33 cellular contexts compared by ENCODE assay signal in the genomic region with DNA sequence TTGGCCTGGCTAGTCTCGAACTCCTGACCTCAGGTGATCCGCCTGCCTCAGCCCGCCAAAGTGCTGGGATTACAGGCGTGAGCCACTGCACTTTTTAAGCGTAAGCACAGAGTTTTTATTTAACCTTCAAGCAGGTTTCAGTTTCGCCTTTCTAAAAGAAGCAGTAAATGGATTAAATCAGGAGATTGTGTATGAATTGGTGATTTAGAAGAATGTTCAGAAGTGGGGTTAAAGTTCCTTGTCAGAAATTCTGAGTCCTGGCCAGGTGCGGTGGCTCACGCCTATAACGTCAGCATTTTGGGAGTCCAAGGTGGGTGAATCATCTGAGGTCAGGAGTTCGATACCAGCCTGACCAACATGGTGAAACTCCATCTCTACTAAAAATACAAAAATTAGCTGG. TPM values are rescaled to one million over a fixed set of nuclear protein-coding genes. Genes with fewer than 3 reads are reported as not detected.
DNase-seq lines count a peak whose midpoint lies in the region; ATAC-seq, FAIRE-seq and TF ChIP-seq lines count a peak whose summit lies in the region.
"Had no signal": no experiment of that assay in that cellular context is flagged by ENCODE, and none has a peak within 500 bp of the region (broad histone marks: within the 10 kb centered on the region; RNA-seq: fewer than 3 reads in every experiment).

No MANE protein-coding gene starts in this region.

- CTCF ChIA-PET in A673 (lab: Charles Lee), result no interaction called here
- CTCF ChIA-PET in CD8-positive, alpha-beta T cell (lab: Charles Lee), result no interaction called here

- no peak for DNase-seq in activated T-cell treated with anti-CD3 and anti-CD28 coated beads, Interleukin-2, amount 50 U/mL, for 24 hours
- DNase-seq in activated T-cell treated with anti-CD3 and anti-CD28 coated beads, Interleukin-2, amount 50 U/mL, for 1 hour, result no peak
- DNase-seq in astrocyte (ENCODE audit: low read depth), result peak; percentile 45
- DNase-seq in hepatocyte (ENCODE audit: low spot score), result no peak
- no peak for DNase-seq in type B pancreatic cell (ENCODE audit: extremely low spot score, unreplicated experiment)
- DNase-seq in germinal center (ENCODE audit: low spot score), result no peak
- no peak for DNase-seq in A673 (ENCODE audit: low spot score)
- no peak for DNase-seq in CD8-positive, alpha-beta T cell
- DNase-seq: activated CD4-positive, alpha-beta memory T cell treated with anti-CD3 and anti-CD28 coated beads for 36 hours; activated CD4-positive, CD25-positive, alpha-beta regulatory T cell treated with anti-CD3 and anti-CD28 coated beads, Interleukin-2, amount 50 U/mL, for 72 hours; activated CD8-positive, alpha-beta memory T cell treated with anti-CD3 and anti-CD28 coated beads, Interleukin-2, amount 50 U/mL, for 4 hours; CD4-positive, CD25-positive, alpha-beta regulatory T cell; cerebellar nuclear complex; DMS 273 treated with DMSO at 0.1 percent for 48 hours; HFFc6; Kasumi-1; NCI-H187; NCI-H2171; NCI-H510A treated with DMSO at 0.1 percent for 48 hours; sigmoid colon; stimulated activated CD4-positive, alpha-beta T cell treated with anti-CD3 and anti-CD28 coated beads, Interleukin-15, amount 100 ng/mL, for 24 hours; stimulated activated naive CD4-positive, alpha-beta T cell; T-helper 2 cell had no signal

- intact Hi-C loops in A673 (cut with micrococcal nuclease; ENCODE audit: unreplicated experiment), result no loop called here
- intact Hi-C loops in CD8-positive, alpha-beta T cell (cut with DNase I, micrococcal nuclease), result no loop called here

- peaks cover 95% of the 10 kb centered on the region for H4K20me1 ChIP-seq in astrocyte (ENCODE audit: insufficient read depth, low read length)
- H4K20me1 ChIP-seq in hepatocyte (ENCODE audit: insufficient read depth, poor library complexity, severe bottlenecking), result peaks cover 62% of the 10 kb centered on the region

- H3K4me2 ChIP-seq in astrocyte (ENCODE audit: low read length), result peak overlapping the region; percentile 15
- no peak overlapping the region for H3K4me2 ChIP-seq in hepatocyte

- H3K9me2 ChIP-seq in hepatocyte (replicated peaks; ENCODE audit: insufficient read depth), result no peaks in the 10 kb centered on the region

- H3K4me1 ChIP-seq in astrocyte (ENCODE audit: insufficient read depth, low read length), result no peaks in the 10 kb centered on the region
- no peaks in the 10 kb centered on the region for H3K4me1 ChIP-seq in hepatocyte (ENCODE audit: insufficient read depth)
- H3K4me1 ChIP-seq in A673 (ENCODE audit: insufficient read depth, low read length, poor library complexity, severe bottlenecking), result peaks cover 14% of the 10 kb centered on the region
- peaks cover 20% of the 10 kb centered on the region for H3K4me1 ChIP-seq in CD8-positive, alpha-beta T cell (ENCODE audit: insufficient read depth, low read length)

- H3K27me3 ChIP-seq in astrocyte (ENCODE audit: insufficient read depth, low read length) (no peaks in the 10 kb centered on the region), hepatocyte (no peaks in the 10 kb centered on the region), A673 (replicated peaks; ENCODE audit: insufficient read depth, low read depth, low read length, poor library complexity) (no peaks in the 10 kb centered on the region)
- H3K27me3 ChIP-seq in CD8-positive, alpha-beta T cell (ENCODE audit: insufficient read depth, low read length), result no peaks in the 10 kb centered on the region
- H3K27me3 ChIP-seq: ascending aorta, sigmoid colon, suprapubic skin had no signal

- H2AFZ ChIP-seq in astrocyte (ENCODE audit: low read depth, low read length), result no peak overlapping the region
- no peak overlapping the region for H2AFZ ChIP-seq in hepatocyte

- H3K9me3 Mint-ChIP-seq in activated T-cell treated with anti-CD3 and anti-CD28 coated beads, Interleukin-2, amount 50 U/mL, for 24 hours, result no peaks in the 10 kb centered on the region
- no peaks in the 10 kb centered on the region for H3K9me3 Mint-ChIP-seq in astrocyte (ENCODE audit: unreplicated experiment)
- H3K9me3 Mint-ChIP-seq in type B pancreatic cell, result no peaks in the 10 kb centered on the region
- no peaks in the 10 kb centered on the region for H3K9me3 Mint-ChIP-seq in CD8-positive, alpha-beta T cell
- H3K9me3 Mint-ChIP-seq: activated CD4-positive, alpha-beta memory T cell treated with anti-CD3 and anti-CD28 coated beads for 36 hours; activated naive CD4-positive, alpha-beta T cell treated with anti-CD3 and anti-CD28 coated beads, Interleukin-2, amount 50 U/mL, for 72 hours; activated T-helper 2 cell treated with anti-CD3 and anti-CD28 coated beads, Interferon-gamma antibody, Interleukin-2, Interleukin-4, amounts not matched to agents 10 μg/mL and 5 μg/mL and 100 μg/mL, durations not matched to agents 14 hours and 24 hours and 36 hours; CD4-positive, CD25-positive, alpha-beta regulatory T cell; HFFc6; memory B cell had no signal

- H3K36me3 ChIP-seq in astrocyte (ENCODE audit: insufficient read depth, low read length), result peaks cover 21% of the 10 kb centered on the region
- H3K36me3 ChIP-seq in hepatocyte (replicated peaks; ENCODE audit: insufficient read depth, low read depth), result no peaks in the 10 kb centered on the region
- H3K36me3 ChIP-seq in A673 (ENCODE audit: insufficient read depth, low read length, poor library complexity, severe bottlenecking), result peaks cover 34% of the 10 kb centered on the region
- H3K36me3 ChIP-seq in CD8-positive, alpha-beta T cell (ENCODE audit: insufficient read depth, low read length), result peaks cover 22% of the 10 kb centered on the region

- BruUV-seq in A673 (replicated peaks; lab: Mats Ljungman, UMichigan), result no TSS peak

- H3K36me3 Mint-ChIP-seq in activated T-cell treated with anti-CD3 and anti-CD28 coated beads, Interleukin-2, amount 50 U/mL, for 24 hours (ENCODE audit: low read depth), result peaks cover 70% of the 10 kb centered on the region
- peaks cover 8% of the 10 kb centered on the region for H3K36me3 Mint-ChIP-seq in astrocyte (ENCODE audit: low read depth, unreplicated experiment)
- peaks cover 21% of the 10 kb centered on the region for H3K36me3 Mint-ChIP-seq in type B pancreatic cell
- peaks cover 44% of the 10 kb centered on the region for H3K36me3 Mint-ChIP-seq in CD8-positive, alpha-beta T cell

- TF ChIP-seq CTCF in astrocyte (IDR thresholded peaks at IDR 0.05; ENCODE audit: insufficient read depth, low read depth, low read length), result no peak
- TF ChIP-seq CTCF in hepatocyte (IDR thresholded peaks at IDR 0.05; ENCODE audit: poor library complexity), result no peak
- TF ChIP-seq CTCF in type B pancreatic cell (conservative IDR thresholded peaks at IDR 0.05), result no peak
- TF ChIP-seq CTCF in A673 (conservative IDR thresholded peaks at IDR 0.05; ENCODE audit: low read depth, low read length), result no peak
- TF ChIP-seq CTCF in CD8-positive, alpha-beta T cell (IDR thresholded peaks at IDR 0.05), result no peak

- peak overlapping the region; percentile 29 for H3K27ac Mint-ChIP-seq in activated T-cell treated with anti-CD3 and anti-CD28 coated beads, Interleukin-2, amount 50 U/mL, for 24 hours
- H3K27ac Mint-ChIP-seq in astrocyte (ENCODE audit: unreplicated experiment) (no peak overlapping the region), type B pancreatic cell (peak overlapping the region; percentile 97)
- no peak overlapping the region for H3K27ac Mint-ChIP-seq in CD8-positive, alpha-beta T cell
- H3K27ac Mint-ChIP-seq: activated naive CD4-positive, alpha-beta T cell treated with anti-CD3 and anti-CD28 coated beads, Interleukin-2, amount 50 U/mL, for 72 hours; activated T-helper 2 cell treated with anti-CD3 and anti-CD28 coated beads, Interferon-gamma antibody, Interleukin-2, Interleukin-4, amounts not matched to agents 10 μg/mL and 5 μg/mL and 100 μg/mL, durations not matched to agents 14 hours and 24 hours and 36 hours; HFFc6 had no signal

- H3K27ac ChIP-seq in astrocyte (ENCODE audit: low read depth, low read length) (no peak overlapping the region), hepatocyte (peak overlapping the region; percentile 28), A673 (ENCODE audit: low read depth, low read length, poor library complexity, severe bottlenecking) (no peak overlapping the region)
- no peak overlapping the region for H3K27ac ChIP-seq in CD8-positive, alpha-beta T cell (ENCODE audit: low read depth, low read length)
- H3K27ac ChIP-seq: 22Rv1, ascending aorta, HL-60, sigmoid colon, SK-N-MC, suprapubic skin had no signal

- WGBS in hepatocyte (ENCODE audit: low lambda C conversion rate, missing lambda C conversion rate), result 78% methylated on average over 10 of the region's 10 CpGs

- POLR2A ChIA-PET in A673 (lab: Charles Lee; ENCODE audit: low non-redundant PET), result no interaction called here
- POLR2A ChIA-PET in CD8-positive, alpha-beta T cell (lab: Charles Lee), result no interaction called here

- H3K4me3 ChIP-seq in astrocyte (ENCODE audit: insufficient read depth, low read depth, low read length) (no peak overlapping the region), hepatocyte (no peak overlapping the region), A673 (ENCODE audit: low read depth, low read length, poor library complexity, severe bottlenecking) (no peak overlapping the region)
- H3K4me3 ChIP-seq in CD8-positive, alpha-beta T cell (ENCODE audit: low read depth, low read length), result no peak overlapping the region
- H3K4me3 ChIP-seq: ascending aorta, sigmoid colon, SK-N-MC, suprapubic skin had no signal

- no peak overlapping the region for H3K9ac ChIP-seq in astrocyte (ENCODE audit: low read length)

- no peak overlapping the region for H3K4me3 Mint-ChIP-seq in activated T-cell treated with anti-CD3 and anti-CD28 coated beads, Interleukin-2, amount 50 U/mL, for 24 hours
- H3K4me3 Mint-ChIP-seq in astrocyte (ENCODE audit: unreplicated experiment) (no peak overlapping the region), type B pancreatic cell (no peak overlapping the region)
- no peak overlapping the region for H3K4me3 Mint-ChIP-seq in CD8-positive, alpha-beta T cell
- H3K4me3 Mint-ChIP-seq: activated CD4-positive, alpha-beta memory T cell treated with anti-CD3 and anti-CD28 coated beads for 36 hours; CD4-positive, CD25-positive, alpha-beta regulatory T cell; HFFc6; memory B cell had no signal

- H3K79me2 ChIP-seq in astrocyte (ENCODE audit: insufficient read depth, low read length) (peaks cover 99% of the 10 kb centered on the region), hepatocyte (peaks cover 95% of the 10 kb centered on the region)

- no peaks in the 10 kb centered on the region for H3K27me3 Mint-ChIP-seq in activated T-cell treated with anti-CD3 and anti-CD28 coated beads, Interleukin-2, amount 50 U/mL, for 24 hours
- H3K27me3 Mint-ChIP-seq in astrocyte (ENCODE audit: low read depth, unreplicated experiment) (no peaks in the 10 kb centered on the region), type B pancreatic cell (no peaks in the 10 kb centered on the region)
- no peaks in the 10 kb centered on the region for H3K27me3 Mint-ChIP-seq in CD8-positive, alpha-beta T cell (ENCODE audit: low read depth)
- H3K27me3 Mint-ChIP-seq: activated CD4-positive, alpha-beta memory T cell treated with anti-CD3 and anti-CD28 coated beads for 36 hours; CD4-positive, CD25-positive, alpha-beta regulatory T cell; memory B cell had no signal

- ATAC-seq in CD8-positive, alpha-beta T cell, result no peak
- ATAC-seq: activated naive CD4-positive, alpha-beta T cell treated with anti-CD3 and anti-CD28 coated beads, Interleukin-2, amount 50 U/mL, for 72 hours had no signal

- peaks cover 40% of the 10 kb centered on the region for H3K4me1 Mint-ChIP-seq in activated T-cell treated with anti-CD3 and anti-CD28 coated beads, Interleukin-2, amount 50 U/mL, for 24 hours (ENCODE audit: low read depth)
- H3K4me1 Mint-ChIP-seq in astrocyte (ENCODE audit: low read depth, unreplicated experiment) (peaks cover 6% of the 10 kb centered on the region), type B pancreatic cell (ENCODE audit: unreplicated experiment) (peaks cover 17% of the 10 kb centered on the region)
- peaks cover 41% of the 10 kb centered on the region for H3K4me1 Mint-ChIP-seq in CD8-positive, alpha-beta T cell (ENCODE audit: low read depth)

- H3K9me3 ChIP-seq in astrocyte (ENCODE audit: insufficient read depth, low read depth, low read length) (no peaks in the 10 kb centered on the region), hepatocyte (ENCODE audit: low read depth) (no peaks in the 10 kb centered on the region), A673 (ENCODE audit: low read depth, low read length, poor library complexity, severe bottlenecking) (no peaks in the 10 kb centered on the region)
- H3K9me3 ChIP-seq in CD8-positive, alpha-beta T cell (ENCODE audit: low read length), result no peaks in the 10 kb centered on the region
- H3K9me3 ChIP-seq: ascending aorta, sigmoid colon, suprapubic skin had no signal

- FAIRE-seq in astrocyte (lab: Jason Lieb, UNC), result no peak
- FAIRE-seq: GM12892, urothelium cell line had no signal

RNA-seq across cellular contexts. Expression of a gene that starts 12.2 kb away (rescaled TPM):
- 198 and 210 TPM in 2 replicates for total RNA-seq in astrocyte
- 110 and 122 TPM in 2 replicates for total RNA-seq in hepatocyte
- polyA plus RNA-seq in hepatocyte, result 83.3 and 87.1 TPM in 2 replicates
- 134 and 140 TPM in 2 replicates for total RNA-seq in type B pancreatic cell (ENCODE audit: low replicate concordance)
- 323 and 337 TPM in 2 replicates for total RNA-seq in A673 (2021)
- total RNA-seq in CD8-positive, alpha-beta T cell, result 10 to 100 TPM; 24.4 to 29.7 TPM

RNA-seq across cellular contexts. Expression of a gene that starts 37.6 kb away (rescaled TPM):
- total RNA-seq in astrocyte (27.9 and 29.1 TPM in 2 replicates), hepatocyte (29.1 and 33.0 TPM in 2 replicates), type B pancreatic cell (ENCODE audit: low replicate concordance) (22.1 and 23.1 TPM in 2 replicates), A673 (2021) (31.2 and 33.4 TPM in 2 replicates)
- 29.4 and 30.7 TPM in 2 replicates for polyA plus RNA-seq in hepatocyte
- total RNA-seq in CD8-positive, alpha-beta T cell, result 10 to 100 TPM; 22.3 to 22.7 TPM

Comparison
In these comparisons a context has a peak if more than half of its experiments do, and no peak if none do; other contexts are left out.
1. H3K27ac Mint-ChIP-seq: peak in activated T-cell treated with anti-CD3 and anti-CD28 coated beads, Interleukin-2, amount 50 U/mL, for 24 hours (single experiment) and type B pancreatic cell (single experiment); none in astrocyte (single experiment) and CD8-positive, alpha-beta T cell (single experiment).